11 cellular contexts compared by ENCODE assay signal in genomic region chr13:111165611-111166010, GRCh38. TPM values are rescaled to one million over a fixed set of nuclear protein-coding genes. Genes with fewer than 3 reads are reported as not detected.
DNase-seq lines count a peak whose midpoint lies in the region; ATAC-seq and TF ChIP-seq lines count a peak whose summit lies in the region.
"Had no signal": no experiment of that assay in that cellular context is flagged by ENCODE, and none has a peak within 500 bp of the region (broad histone marks: within the 10 kb centered on the region; RNA-seq: fewer than 3 reads in every experiment).

No MANE protein-coding gene starts in this region.

- H3K9me3 Mint-ChIP-seq in stimulated activated naive B cell treated with anti-CD40 and anti-IgM and Interleukin-4, amounts not matched to agents 10 μg/mL and 1 μg/mL and 100 μg/mL, for 72 hours = peaks cover 4% of the 10 kb centered on the region in 2 donors
- H3K9me3 Mint-ChIP-seq: HFFc6 had no signal

- intact Hi-C loops in Right ventricle myocardium superior (cut with DNase I) = no loop called here

- H3K4me3 ChIP-seq in right atrium auricular region = no peak overlapping the region
- H3K4me3 ChIP-seq: MG63 had no signal

- peaks cover under 1% of the 10 kb centered on the region for H3K36me3 ChIP-seq in right atrium auricular region

- no peak overlapping the region for H3K27ac ChIP-seq in right atrium auricular region

- peaks cover 0 to 23% of the 10 kb centered on the region in 2 donors for H3K4me1 ChIP-seq in right atrium auricular region

- ATAC-seq in GM18868 (IDR thresholded peaks at IDR 0.05; ENCODE audit: unreplicated experiment) = peak; percentile 53
- ATAC-seq in GM21737 (IDR thresholded peaks at IDR 0.05; ENCODE audit: unreplicated experiment) = peak; percentile 57
- peak; percentile 51 for ATAC-seq in HG03439 (IDR thresholded peaks at IDR 0.05; ENCODE audit: unreplicated experiment)
- peak; percentile 50 to 69 for ATAC-seq in stimulated activated naive B cell treated with anti-CD40 and anti-IgM and Interleukin-4, amounts not matched to agents 10 μg/mL and 1 μg/mL and 100 μg/mL, for 72 hours (replicated peaks)
- ATAC-seq in Right ventricle myocardium superior (ENCODE audit: poor library complexity) = no peak
- ATAC-seq: sciatic nerve had no signal

- no peaks in the 10 kb centered on the region for H3K9me3 ChIP-seq in right atrium auricular region
- H3K9me3 ChIP-seq: MG63 had no signal

- peaks cover 51 to 92% of the 10 kb centered on the region in 2 donors for H3K4me1 Mint-ChIP-seq in stimulated activated naive B cell treated with anti-CD40 and anti-IgM and Interleukin-4, amounts not matched to agents 10 μg/mL and 1 μg/mL and 100 μg/mL, for 72 hours

- no peak for TF ChIP-seq CTCF in right atrium auricular region (IDR thresholded peaks at IDR 0.05)

- peaks cover 51 to 65% of the 10 kb centered on the region in 2 donors for H3K36me3 Mint-ChIP-seq in stimulated activated naive B cell treated with anti-CD40 and anti-IgM and Interleukin-4, amounts not matched to agents 10 μg/mL and 1 μg/mL and 100 μg/mL, for 72 hours

- peak overlapping the region; percentile 8 to 54 for H3K4me3 Mint-ChIP-seq in stimulated activated naive B cell treated with anti-CD40 and anti-IgM and Interleukin-4, amounts not matched to agents 10 μg/mL and 1 μg/mL and 100 μg/mL, for 72 hours
- H3K4me3 Mint-ChIP-seq: HFFc6 had no signal

- no peaks in the 10 kb centered on the region for H3K27me3 ChIP-seq in right atrium auricular region
- H3K27me3 ChIP-seq: MG63 had no signal

- no peak for DNase-seq in stimulated activated naive B cell treated with anti-CD40 and anti-IgM and Interleukin-4, amounts not matched to agents 10 μg/mL and 1 μg/mL and 100 μg/mL, for 72 hours
- DNase-seq in NCI-H1436 treated with DMSO at 0.1 percent for 48 hours (lab: John Stamatoyannopoulos, UW) = no peak
- DNase-seq in right atrium auricular region (ENCODE audit: low spot score) = no peak
- DNase-seq in Right ventricle myocardium superior = no peak
- DNase-seq: activated effector memory CD4-positive, alpha-beta T cell treated with Interleukin-2 at 50 U/mL for 16 hours; HFFc6; MG63 had no signal

- peak overlapping the region; percentile 7 for H3K27ac Mint-ChIP-seq in stimulated activated naive B cell treated with anti-CD40 and anti-IgM and Interleukin-4, amounts not matched to agents 10 μg/mL and 1 μg/mL and 100 μg/mL, for 72 hours
- H3K27ac Mint-ChIP-seq: HFFc6 had no signal

- H3K27me3 Mint-ChIP-seq in stimulated activated naive B cell treated with anti-CD40 and anti-IgM and Interleukin-4, amounts not matched to agents 10 μg/mL and 1 μg/mL and 100 μg/mL, for 72 hours = no peaks in the 10 kb centered on the region

RNA-seq across cellular contexts. Expression of gene ARHGEF7, which starts 50.5 kb away (rescaled TPM):
- total RNA-seq in right atrium auricular region (10 to 100 TPM; 27.8 to 36.9 TPM), Right ventricle myocardium superior (49.3 TPM)
